ENCODE assay signal across 13 cellular contexts in genomic region chr9:41105557-41106253, GRCh38. TPM values are rescaled to one million over a fixed set of nuclear protein-coding genes. Genes with fewer than 3 reads are reported as not detected.
"Had no signal": no experiment of that assay in that cellular context is flagged by ENCODE, and none has a peak within 500 bp of the region (broad histone marks: within the 10 kb centered on the region; RNA-seq: fewer than 3 reads in every experiment).

No MANE protein-coding gene starts in this region.

RNA-seq across cellular contexts. Expression of gene FOXD4L6, which starts 22.8 kb away (rescaled TPM):
- total RNA-seq: activated naive CD4-positive, alpha-beta T cell treated with anti-CD3 and anti-CD28 coated beads for 36 hours; activated naive CD4-positive, alpha-beta T cell treated with anti-CD3 and anti-CD28 coated beads, Interleukin-2, amount 50 U/mL, for 72 hours; activated naive CD8-positive, alpha-beta T cell treated with anti-CD3 and anti-CD28 coated beads for 36 hours; activated T-cell treated with anti-CD3 and anti-CD28 coated beads, Interleukin-2, amount 50 U/mL, for 4 hours; activated T-helper 17 cell treated with anti-CD3 and anti-CD28 coated beads, Interleukin-2, amount 50 U/mL, for 72 hours; activated T-helper 2 cell treated with anti-CD3 and anti-CD28 coated beads, Interferon-gamma antibody, Interleukin-2, Interleukin-4, amounts not matched to agents 10 μg/mL and 5 μg/mL and 100 μg/mL, durations not matched to agents 14 hours and 24 hours and 36 hours; aorta; ascending aorta; body of pancreas; bronchial epithelial cell; cardiac septum; chondrocyte had no signal
- polyA plus RNA-seq: adipose tissue, aorta had no signal
